1 cellular context compared by ENCODE assay signal in the genomic region with DNA sequence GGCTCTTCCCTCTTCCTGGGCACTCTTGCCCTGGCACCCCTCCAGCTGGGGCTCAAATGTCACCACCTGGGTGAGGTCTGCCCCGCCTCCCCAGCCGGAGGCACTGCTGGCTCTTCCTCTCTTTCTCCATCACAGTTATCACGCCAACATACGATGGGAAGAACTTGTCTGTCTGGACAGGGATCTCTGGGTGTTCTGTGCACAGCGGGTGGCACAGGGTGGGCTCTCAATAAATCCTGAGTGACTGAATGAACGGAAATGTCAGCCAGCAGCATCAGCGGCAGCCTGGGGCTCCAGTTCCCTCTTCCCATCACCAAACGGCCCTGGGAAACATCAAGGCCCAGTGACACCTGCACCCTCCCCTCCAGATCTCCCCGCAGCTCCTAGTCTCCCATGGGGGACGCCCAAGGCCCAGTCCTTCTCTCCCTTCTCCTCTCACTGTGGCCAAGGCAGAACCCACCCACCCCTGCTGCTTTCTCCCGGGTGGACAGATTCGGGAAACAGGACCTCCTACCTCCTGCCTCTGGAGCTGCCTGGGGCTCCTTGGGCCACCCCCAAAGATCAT.
A peak's percentile ranks its signal among the peaks of the same experiment; 100 is the strongest.
TF ChIP-seq lines count a peak whose summit lies in the region.

No MANE protein-coding gene starts in this region.

TF ChIP-seq in HepG2, 621 proteins besides CTCF, POLR2A, EP300 and RAD21 (continued from another document):
- TF ChIP-seq, protein P1, sequence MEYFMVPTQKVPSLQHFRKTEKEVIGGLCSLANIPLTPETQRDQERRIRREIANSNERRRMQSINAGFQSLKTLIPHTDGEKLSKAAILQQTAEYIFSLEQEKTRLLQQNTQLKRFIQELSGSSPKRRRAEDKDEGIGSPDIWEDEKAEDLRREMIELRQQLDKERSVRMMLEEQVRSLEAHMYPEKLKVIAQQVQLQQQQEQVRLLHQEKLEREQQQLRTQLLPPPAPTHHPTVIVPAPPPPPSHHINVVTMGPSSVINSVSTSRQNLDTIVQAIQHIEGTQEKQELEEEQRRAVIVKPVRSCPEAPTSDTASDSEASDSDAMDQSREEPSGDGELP (IDR thresholded peaks at IDR 0.05; ENCODE audit: borderline replicate concordance, low read depth) = peak; percentile 55; the same call in 1 of the 2 replicates
- no peak for TF ChIP-seq RBM22 (optimal IDR thresholded peaks at IDR 0.05; ENCODE audit: low read length)
- TF ChIP-seq GABPA (IDR thresholded peaks at IDR 0.05; ENCODE audit: low read depth, low read length) = no peak
- TF ChIP-seq GABPA (CRISPR knock-in tag; IDR thresholded peaks at IDR 0.05; ENCODE audit: low read depth) = no peak
- no peak for TF ChIP-seq MEIS1 (CRISPR knock-in tag; IDR thresholded peaks at IDR 0.05; ENCODE audit: borderline replicate concordance)
- TF ChIP-seq ZNF44 (CRISPR knock-in tag; IDR thresholded peaks at IDR 0.05) = peak; percentile 62; the same call in 1 of the 2 replicates
- no peak for TF ChIP-seq NFIC (IDR thresholded peaks at IDR 0.05; ENCODE audit: low read length)
- TF ChIP-seq MEIS2 (CRISPR knock-in tag; IDR thresholded peaks at IDR 0.05) = peak; percentile 39; the same call in 1 of the 2 replicates
- TF ChIP-seq PRDM4 (CRISPR knock-in tag; IDR thresholded peaks at IDR 0.05; ENCODE audit: borderline replicate concordance) = no peak
- no peak for TF ChIP-seq ZNF260 (CRISPR knock-in tag; IDR thresholded peaks at IDR 0.05; ENCODE audit: borderline replicate concordance, low read depth)
- TF ChIP-seq CHD2 (IDR thresholded peaks at IDR 0.05; ENCODE audit: low read depth, low read length) = no peak
- TF ChIP-seq AKAP8 (CRISPR knock-in tag; IDR thresholded peaks at IDR 0.05) = no peak
- no peak for TF ChIP-seq ZNF484 (CRISPR knock-in tag; IDR thresholded peaks at IDR 0.05; ENCODE audit: borderline replicate concordance, low read depth)
- no peak for TF ChIP-seq GATAD2A (CRISPR knock-in tag; IDR thresholded peaks at IDR 0.05)
- TF ChIP-seq ZNF33B (CRISPR knock-in tag; IDR thresholded peaks at IDR 0.05) = no peak
- no peak for TF ChIP-seq SRY (CRISPR knock-in tag; IDR thresholded peaks at IDR 0.05)
- no peak for TF ChIP-seq ATF7-NPFF (CRISPR knock-in tag; IDR thresholded peaks at IDR 0.05; ENCODE audit: low read depth)
- TF ChIP-seq, protein P2, sequence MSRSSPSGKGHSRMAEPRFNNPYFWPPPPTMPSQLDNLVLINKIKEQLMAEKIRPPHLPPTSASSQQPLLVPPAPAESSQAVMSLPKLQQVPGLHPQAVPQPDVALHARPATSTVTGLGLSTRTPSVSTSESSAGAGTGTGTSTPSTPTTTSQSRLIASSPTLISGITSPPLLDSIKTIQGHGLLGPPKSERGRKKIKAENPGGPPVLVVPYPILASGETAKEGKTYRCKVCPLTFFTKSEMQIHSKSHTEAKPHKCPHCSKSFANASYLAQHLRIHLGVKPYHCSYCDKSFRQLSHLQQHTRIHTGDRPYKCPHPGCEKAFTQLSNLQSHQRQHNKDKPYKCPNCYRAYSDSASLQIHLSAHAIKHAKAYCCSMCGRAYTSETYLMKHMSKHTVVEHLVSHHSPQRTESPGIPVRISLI (CRISPR knock-in tag; IDR thresholded peaks at IDR 0.05; ENCODE audit: borderline replicate concordance) = no peak
- TF ChIP-seq SP140L (CRISPR knock-in tag; IDR thresholded peaks at IDR 0.05; ENCODE audit: borderline replicate concordance) = no peak
- TF ChIP-seq CREM (IDR thresholded peaks at IDR 0.05) = 0 out of 2 replicates have a peak, but pooled peaks have one; percentile 3
- TF ChIP-seq CREM (CRISPR knock-in tag; IDR thresholded peaks at IDR 0.05) = no peak
- TF ChIP-seq MAFG (CRISPR knock-in tag; IDR thresholded peaks at IDR 0.05) = no peak
- no peak for TF ChIP-seq TSC22D2 (CRISPR knock-in tag; IDR thresholded peaks at IDR 0.05; ENCODE audit: borderline replicate concordance)
- TF ChIP-seq ZNF670 (CRISPR knock-in tag; IDR thresholded peaks at IDR 0.05; ENCODE audit: borderline replicate concordance) = no peak
- no peak for TF ChIP-seq ZMYM3 (CRISPR knock-in tag; IDR thresholded peaks at IDR 0.05)
- TF ChIP-seq, protein P3, sequence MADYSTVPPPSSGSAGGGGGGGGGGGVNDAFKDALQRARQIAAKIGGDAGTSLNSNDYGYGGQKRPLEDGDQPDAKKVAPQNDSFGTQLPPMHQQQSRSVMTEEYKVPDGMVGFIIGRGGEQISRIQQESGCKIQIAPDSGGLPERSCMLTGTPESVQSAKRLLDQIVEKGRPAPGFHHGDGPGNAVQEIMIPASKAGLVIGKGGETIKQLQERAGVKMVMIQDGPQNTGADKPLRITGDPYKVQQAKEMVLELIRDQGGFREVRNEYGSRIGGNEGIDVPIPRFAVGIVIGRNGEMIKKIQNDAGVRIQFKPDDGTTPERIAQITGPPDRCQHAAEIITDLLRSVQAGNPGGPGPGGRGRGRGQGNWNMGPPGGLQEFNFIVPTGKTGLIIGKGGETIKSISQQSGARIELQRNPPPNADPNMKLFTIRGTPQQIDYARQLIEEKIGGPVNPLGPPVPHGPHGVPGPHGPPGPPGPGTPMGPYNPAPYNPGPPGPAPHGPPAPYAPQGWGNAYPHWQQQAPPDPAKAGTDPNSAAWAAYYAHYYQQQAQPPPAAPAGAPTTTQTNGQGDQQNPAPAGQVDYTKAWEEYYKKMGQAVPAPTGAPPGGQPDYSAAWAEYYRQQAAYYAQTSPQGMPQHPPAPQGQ (CRISPR knock-in tag; IDR thresholded peaks at IDR 0.05; ENCODE audit: borderline replicate concordance) = 0 out of 2 replicates have a peak, but pooled peaks have one; percentile 57
- TF ChIP-seq ZKSCAN5 (CRISPR knock-in tag; IDR thresholded peaks at IDR 0.05) = no peak
- TF ChIP-seq ZFP36 (IDR thresholded peaks at IDR 0.05; ENCODE audit: borderline replicate concordance, low read depth, low read length, partially characterized antibody) = no peak
- TF ChIP-seq TOE1 (CRISPR knock-in tag; IDR thresholded peaks at IDR 0.05) = peak; percentile 3; the same call in 1 of the 2 replicates
- no peak for TF ChIP-seq ZHX1 (CRISPR knock-in tag; IDR thresholded peaks at IDR 0.05; ENCODE audit: low read depth)
- TF ChIP-seq SP5 (CRISPR knock-in tag; IDR thresholded peaks at IDR 0.05; ENCODE audit: borderline replicate concordance, low read depth) = peak; percentile 32
- no peak for TF ChIP-seq ZNF747 (CRISPR knock-in tag; IDR thresholded peaks at IDR 0.05; ENCODE audit: borderline replicate concordance)
- TF ChIP-seq, protein P4, sequence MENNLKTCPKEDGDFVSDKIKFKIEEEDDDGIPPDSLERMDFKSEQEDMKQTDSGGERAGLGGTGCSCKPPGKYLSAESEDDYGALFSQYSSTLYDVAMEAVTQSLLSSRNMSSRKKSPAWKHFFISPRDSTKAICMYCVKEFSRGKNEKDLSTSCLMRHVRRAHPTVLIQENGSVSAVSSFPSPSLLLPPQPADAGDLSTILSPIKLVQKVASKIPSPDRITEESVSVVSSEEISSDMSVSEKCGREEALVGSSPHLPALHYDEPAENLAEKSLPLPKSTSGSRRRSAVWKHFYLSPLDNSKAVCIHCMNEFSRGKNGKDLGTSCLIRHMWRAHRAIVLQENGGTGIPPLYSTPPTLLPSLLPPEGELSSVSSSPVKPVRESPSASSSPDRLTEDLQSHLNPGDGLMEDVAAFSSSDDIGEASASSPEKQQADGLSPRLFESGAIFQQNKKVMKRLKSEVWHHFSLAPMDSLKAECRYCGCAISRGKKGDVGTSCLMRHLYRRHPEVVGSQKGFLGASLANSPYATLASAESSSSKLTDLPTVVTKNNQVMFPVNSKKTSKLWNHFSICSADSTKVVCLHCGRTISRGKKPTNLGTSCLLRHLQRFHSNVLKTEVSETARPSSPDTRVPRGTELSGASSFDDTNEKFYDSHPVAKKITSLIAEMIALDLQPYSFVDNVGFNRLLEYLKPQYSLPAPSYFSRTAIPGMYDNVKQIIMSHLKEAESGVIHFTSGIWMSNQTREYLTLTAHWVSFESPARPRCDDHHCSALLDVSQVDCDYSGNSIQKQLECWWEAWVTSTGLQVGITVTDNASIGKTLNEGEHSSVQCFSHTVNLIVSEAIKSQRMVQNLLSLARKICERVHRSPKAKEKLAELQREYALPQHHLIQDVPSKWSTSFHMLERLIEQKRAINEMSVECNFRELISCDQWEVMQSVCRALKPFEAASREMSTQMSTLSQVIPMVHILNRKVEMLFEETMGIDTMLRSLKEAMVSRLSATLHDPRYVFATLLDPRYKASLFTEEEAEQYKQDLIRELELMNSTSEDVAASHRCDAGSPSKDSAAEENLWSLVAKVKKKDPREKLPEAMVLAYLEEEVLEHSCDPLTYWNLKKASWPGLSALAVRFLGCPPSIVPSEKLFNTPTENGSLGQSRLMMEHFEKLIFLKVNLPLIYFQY (CRISPR knock-in tag; IDR thresholded peaks at IDR 0.05; ENCODE audit: borderline replicate concordance) = 0 out of 2 replicates have a peak, but pooled peaks have one; percentile 1
- TF ChIP-seq, protein P5, sequence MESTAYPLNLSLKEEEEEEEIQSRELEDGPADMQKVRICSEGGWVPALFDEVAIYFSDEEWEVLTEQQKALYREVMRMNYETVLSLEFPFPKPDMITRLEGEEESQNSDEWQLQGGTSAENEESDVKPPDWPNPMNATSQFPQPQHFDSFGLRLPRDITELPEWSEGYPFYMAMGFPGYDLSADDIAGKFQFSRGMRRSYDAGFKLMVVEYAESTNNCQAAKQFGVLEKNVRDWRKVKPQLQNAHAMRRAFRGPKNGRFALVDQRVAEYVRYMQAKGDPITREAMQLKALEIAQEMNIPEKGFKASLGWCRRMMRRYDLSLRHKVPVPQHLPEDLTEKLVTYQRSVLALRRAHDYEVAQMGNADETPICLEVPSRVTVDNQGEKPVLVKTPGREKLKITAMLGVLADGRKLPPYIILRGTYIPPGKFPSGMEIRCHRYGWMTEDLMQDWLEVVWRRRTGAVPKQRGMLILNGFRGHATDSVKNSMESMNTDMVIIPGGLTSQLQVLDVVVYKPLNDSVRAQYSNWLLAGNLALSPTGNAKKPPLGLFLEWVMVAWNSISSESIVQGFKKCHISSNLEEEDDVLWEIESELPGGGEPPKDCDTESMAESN (CRISPR knock-in tag; conservative IDR thresholded peaks at IDR 0.05) = no peak
- no peak for TF ChIP-seq SIN3B (IDR thresholded peaks at IDR 0.05; ENCODE audit: low read length)
- TF ChIP-seq MED1 (CRISPR knock-in tag; IDR thresholded peaks at IDR 0.05) = no peak
- TF ChIP-seq, protein P6, sequence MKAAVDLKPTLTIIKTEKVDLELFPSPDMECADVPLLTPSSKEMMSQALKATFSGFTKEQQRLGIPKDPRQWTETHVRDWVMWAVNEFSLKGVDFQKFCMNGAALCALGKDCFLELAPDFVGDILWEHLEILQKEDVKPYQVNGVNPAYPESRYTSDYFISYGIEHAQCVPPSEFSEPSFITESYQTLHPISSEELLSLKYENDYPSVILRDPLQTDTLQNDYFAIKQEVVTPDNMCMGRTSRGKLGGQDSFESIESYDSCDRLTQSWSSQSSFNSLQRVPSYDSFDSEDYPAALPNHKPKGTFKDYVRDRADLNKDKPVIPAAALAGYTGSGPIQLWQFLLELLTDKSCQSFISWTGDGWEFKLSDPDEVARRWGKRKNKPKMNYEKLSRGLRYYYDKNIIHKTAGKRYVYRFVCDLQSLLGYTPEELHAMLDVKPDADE (CRISPR knock-in tag; IDR thresholded peaks at IDR 0.05) = no peak
- no peak for TF ChIP-seq GATAD1 (CRISPR knock-in tag; IDR thresholded peaks at IDR 0.05)
- TF ChIP-seq ARNT2 (CRISPR knock-in tag; IDR thresholded peaks at IDR 0.05; ENCODE audit: low read depth) = no peak
- TF ChIP-seq SRSF1 (optimal IDR thresholded peaks at IDR 0.05; ENCODE audit: low read depth, low read length) = no peak
- no peak for TF ChIP-seq ZNF432 (CRISPR knock-in tag; IDR thresholded peaks at IDR 0.05; ENCODE audit: borderline replicate concordance)
- no peak for TF ChIP-seq CREBL2 (CRISPR knock-in tag; IDR thresholded peaks at IDR 0.05; ENCODE audit: borderline replicate concordance)
- TF ChIP-seq DBP (CRISPR knock-in tag; IDR thresholded peaks at IDR 0.05; ENCODE audit: not compliant biosample characterization) = no peak
- TF ChIP-seq SAP130 (CRISPR knock-in tag; IDR thresholded peaks at IDR 0.05; ENCODE audit: low read depth) = no peak
